In genomic region chr1:88812366-88812765, GRCh38 we compare ENCODE assay signal across 27 cellular contexts.
"Had no signal": no experiment of that assay in that cellular context is flagged by ENCODE, and none has a peak within 500 bp of the region (broad histone marks: within the 10 kb centered on the region; RNA-seq: fewer than 3 reads in every experiment).

No MANE protein-coding gene starts in this region.

- H3K27me3 Mint-ChIP-seq: activated naive CD4-positive, alpha-beta T cell treated with anti-CD3 and anti-CD28 coated beads, Interleukin-2, amount 50 U/mL, for 24 hours; activated naive CD8-positive, alpha-beta T cell treated with anti-CD3 and anti-CD28 coated beads for 36 hours; activated naive CD8-positive, alpha-beta T cell treated with anti-CD3 and anti-CD28 coated beads, Interleukin-2, amount 50 U/mL, for 24 hours; effector memory CD8-positive, alpha-beta T cell had no signal

- DNase-seq: activated CD4-positive, alpha-beta T cell treated with anti-CD3 and anti-CD28 coated beads for 1 hour; activated CD4-positive, alpha-beta T cell treated with anti-CD3 and anti-CD28 coated beads for 4 hours; activated CD4-positive, alpha-beta T cell treated with anti-CD3 and anti-CD28 coated beads, Interleukin-2, amount 50 U/mL, for 1 hour; activated CD4-positive, alpha-beta T cell treated with anti-CD3 and anti-CD28 coated beads, Interleukin-2, amount 50 U/mL, for 48 hours; activated CD8-positive, alpha-beta memory T cell treated with anti-CD3 and anti-CD28 coated beads, Interleukin-2, amount 50 U/mL, for 48 hours; activated effector memory CD4-positive, alpha-beta T cell treated with anti-CD3 and anti-CD28 coated beads, Interleukin-2, amount 50 U/mL, for 16 hours; activated naive CD4-positive, alpha-beta T cell treated with anti-CD3 and anti-CD28 coated beads for 36 hours; activated naive CD8-positive, alpha-beta T cell treated with anti-CD3 and anti-CD28 coated beads for 36 hours; activated naive CD8-positive, alpha-beta T cell treated with anti-CD3 and anti-CD28 coated beads, Interleukin-2, amount 50 U/mL, for 24 hours; activated T-cell treated with anti-CD3 and anti-CD28 coated beads, Interleukin-2, amount 50 U/mL, for 4 hours; adrenal gland; amygdala; aorta; body of pancreas; caudate nucleus; cortex of kidney; dermis blood vessel endothelial cell; effector CD4-positive, alpha-beta T cell; effector memory CD8-positive, alpha-beta T cell; erythroblast; esophagus squamous epithelium; heart left ventricle; hypothalamus; T-helper 2 cell had no signal

- ATAC-seq: activated naive CD8-positive, alpha-beta T cell treated with anti-CD3 and anti-CD28 coated beads, Interleukin-2, amount 50 U/mL, for 24 hours; activated T-cell treated with anti-CD3 and anti-CD28 coated beads, Interleukin-2, amount 50 U/mL, for 4 hours; body of pancreas; effector memory CD8-positive, alpha-beta T cell; heart left ventricle had no signal

- H3K27me3 ChIP-seq: adrenal gland, body of pancreas, esophagus squamous epithelium, heart left ventricle had no signal

- H3K4me3 ChIP-seq: adrenal gland, body of pancreas, esophagus squamous epithelium, heart left ventricle had no signal

- H3K9me3 ChIP-seq: body of pancreas, esophagus squamous epithelium, heart left ventricle had no signal

- H3K4me3 Mint-ChIP-seq: activated naive CD4-positive, alpha-beta T cell treated with anti-CD3 and anti-CD28 coated beads for 36 hours; activated naive CD4-positive, alpha-beta T cell treated with anti-CD3 and anti-CD28 coated beads, Interleukin-2, amount 50 U/mL, for 24 hours; activated naive CD8-positive, alpha-beta T cell treated with anti-CD3 and anti-CD28 coated beads for 36 hours; activated naive CD8-positive, alpha-beta T cell treated with anti-CD3 and anti-CD28 coated beads, Interleukin-2, amount 50 U/mL, for 24 hours; activated T-cell treated with anti-CD3 and anti-CD28 coated beads, Interleukin-2, amount 50 U/mL, for 4 hours; activated T-helper 1 cell treated with anti-CD3 and anti-CD28 coated beads, Interleukin-12 subunit alpha, Interleukin-12 subunit beta, Interleukin-2, Interleukin-4 antibody, amounts not matched to agents 30 ng/mL and 10 ng/mL and 1 ng/mL, durations not matched to agents 14 hours and 24 hours and 36 hours; effector memory CD8-positive, alpha-beta T cell had no signal

- H3K27ac ChIP-seq: adrenal gland, body of pancreas, esophagus squamous epithelium, heart left ventricle had no signal

- H3K27ac Mint-ChIP-seq: activated naive CD4-positive, alpha-beta T cell treated with anti-CD3 and anti-CD28 coated beads for 36 hours; activated naive CD4-positive, alpha-beta T cell treated with anti-CD3 and anti-CD28 coated beads, Interleukin-2, amount 50 U/mL, for 24 hours; activated naive CD8-positive, alpha-beta T cell treated with anti-CD3 and anti-CD28 coated beads, Interleukin-2, amount 50 U/mL, for 24 hours; activated T-helper 1 cell treated with anti-CD3 and anti-CD28 coated beads, Interleukin-12 subunit alpha, Interleukin-12 subunit beta, Interleukin-2, Interleukin-4 antibody, amounts not matched to agents 30 ng/mL and 10 ng/mL and 1 ng/mL, durations not matched to agents 14 hours and 24 hours and 36 hours; activated T-helper 2 cell treated with anti-CD3 and anti-CD28 coated beads, Interferon-gamma antibody, Interleukin-2, Interleukin-4, amounts not matched to agents 10 μg/mL and 5 μg/mL and 100 μg/mL, durations not matched to agents 14 hours and 24 hours and 36 hours had no signal

- H3K9me3 Mint-ChIP-seq: activated naive CD4-positive, alpha-beta T cell treated with anti-CD3 and anti-CD28 coated beads for 36 hours; activated naive CD4-positive, alpha-beta T cell treated with anti-CD3 and anti-CD28 coated beads, Interleukin-2, amount 50 U/mL, for 24 hours; activated naive CD8-positive, alpha-beta T cell treated with anti-CD3 and anti-CD28 coated beads for 36 hours; activated naive CD8-positive, alpha-beta T cell treated with anti-CD3 and anti-CD28 coated beads, Interleukin-2, amount 50 U/mL, for 24 hours; activated T-cell treated with anti-CD3 and anti-CD28 coated beads, Interleukin-2, amount 50 U/mL, for 4 hours; activated T-helper 1 cell treated with anti-CD3 and anti-CD28 coated beads, Interleukin-12 subunit alpha, Interleukin-12 subunit beta, Interleukin-2, Interleukin-4 antibody, amounts not matched to agents 30 ng/mL and 10 ng/mL and 1 ng/mL, durations not matched to agents 14 hours and 24 hours and 36 hours; activated T-helper 2 cell treated with anti-CD3 and anti-CD28 coated beads, Interferon-gamma antibody, Interleukin-2, Interleukin-4, amounts not matched to agents 10 μg/mL and 5 μg/mL and 100 μg/mL, durations not matched to agents 14 hours and 24 hours and 36 hours; effector memory CD8-positive, alpha-beta T cell had no signal

- H3K4me1 Mint-ChIP-seq: activated naive CD4-positive, alpha-beta T cell treated with anti-CD3 and anti-CD28 coated beads, Interleukin-2, amount 50 U/mL, for 24 hours; activated naive CD8-positive, alpha-beta T cell treated with anti-CD3 and anti-CD28 coated beads, Interleukin-2, amount 50 U/mL, for 24 hours had no signal

- H3K4me1 ChIP-seq: adrenal gland, body of pancreas, esophagus squamous epithelium, heart left ventricle had no signal
